ENCODE assay signal across 8 cellular contexts in the genomic region with DNA sequence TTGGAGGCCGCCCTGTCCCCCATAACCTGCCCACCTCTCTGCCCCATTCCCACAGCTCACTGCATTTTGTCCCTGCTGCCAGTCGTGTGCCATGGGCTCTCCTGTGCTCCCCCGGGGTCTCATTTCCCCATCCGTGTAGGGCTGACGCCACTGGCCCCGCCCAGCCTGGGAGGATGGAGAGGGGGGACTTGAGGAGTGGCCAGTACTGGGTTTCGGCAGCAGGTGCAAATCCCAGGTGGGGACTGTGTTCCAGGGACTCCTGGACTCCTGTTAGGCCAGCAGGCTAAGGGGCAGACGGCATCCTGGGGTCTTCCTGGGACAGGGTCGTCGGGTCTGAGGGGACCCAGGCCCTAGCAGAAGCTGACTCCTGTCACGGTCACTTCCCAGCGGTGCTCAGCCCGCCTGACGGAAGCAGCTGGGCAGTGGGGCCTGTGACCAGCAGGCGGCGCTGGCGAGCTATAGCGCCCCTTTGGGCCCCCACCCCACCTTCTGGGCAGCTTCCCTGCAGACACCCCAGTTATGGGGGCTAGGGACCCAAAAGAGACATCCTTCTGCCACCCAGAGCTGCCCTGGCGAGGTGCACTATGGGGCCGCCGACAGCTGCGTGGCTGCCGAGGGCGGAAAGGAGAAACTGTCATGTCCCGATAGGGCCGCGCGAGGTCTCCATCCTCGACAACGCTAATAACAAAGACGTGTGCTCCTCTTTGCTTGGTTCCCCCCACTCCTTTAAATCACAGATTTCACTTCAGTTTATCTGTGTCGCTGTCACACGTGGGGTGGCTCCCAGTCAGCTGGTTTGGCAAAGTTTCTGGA. TPM values are rescaled to one million over a fixed set of nuclear protein-coding genes. Genes with fewer than 3 reads are reported as not detected.
A peak's percentile ranks its signal among the peaks of the same experiment; 100 is the strongest.
DNase-seq lines count a peak whose midpoint lies in the region; ATAC-seq and TF ChIP-seq lines count a peak whose summit lies in the region.

No MANE protein-coding gene starts in this region.

- H3K27me3 Mint-ChIP-seq in activated CD4-positive, alpha-beta T cell treated with anti-CD3 and anti-CD28 coated beads for 36 hours: peaks cover 3% of the 10 kb centered on the region

- no peak for TF ChIP-seq POLR2A in right lobe of liver (IDR thresholded peaks at IDR 0.05)

- peaks cover 10% of the 10 kb centered on the region; the same call in 1 of the 2 replicates for H3F3A ChIP-seq in MM.1S (ENCODE audit: insufficient read depth, low read length)

- DNase-seq in NCI-H1417 (lab: John Stamatoyannopoulos, UW): peak; percentile 43 to 88 (median 85)
- DNase-seq in NCI-H1417 treated with DMSO at 0.1 percent for 48 hours (lab: John Stamatoyannopoulos, UW): no peak
- DNase-seq in MM.1S: peak; percentile 74
- DNase-seq in activated CD4-positive, alpha-beta T cell treated with anti-CD3 and anti-CD28 coated beads for 36 hours: peak; percentile 75
- peak; percentile 70 for DNase-seq in colonic mucosa
- peak; percentile 62 to 75 (median 74) for DNase-seq in right lobe of liver
- DNase-seq in stimulated activated CD4-positive, alpha-beta T cell treated with anti-CD3 and anti-CD28 coated beads, Interleukin-4, amount 100 ng/mL, for 4 hours: peak; percentile 27 to 60

- WGBS in right lobe of liver (ENCODE audit: insufficient coverage, low coverage, low lambda C conversion rate, missing lambda C conversion rate): 0% methylated on average over 3 of the region's 33 CpGs

- peak overlapping the region; percentile 81 for H3K27ac ChIP-seq in MM.1S (ENCODE audit: low read length)
- H3K27ac ChIP-seq in colonic mucosa: no peak overlapping the region
- H3K27ac ChIP-seq in right lobe of liver: peak overlapping the region; percentile 47 to 93 (median 88)

- intact Hi-C loops in activated CD4-positive, alpha-beta T cell treated with anti-CD3 and anti-CD28 coated beads for 36 hours (cut with DNase I, micrococcal nuclease): loop anchor here (1.0 kb wide), 3 partner anchors 61 to 492 kb away; no protein-coding TSS in a partner anchor
- intact Hi-C loops in colonic mucosa (cut with DNase I) (loop anchor here (2.0 to 5.0 kb wide), 2 partner anchors 62 to 425 kb away; no protein-coding TSS in a partner anchor), right lobe of liver (cut with DNase I) (loop anchor here (5.0 to 10.0 kb wide), 3 partner anchors 60 to 428 kb away; no protein-coding TSS in a partner anchor)

- no peaks in the 10 kb centered on the region for H4K20me1 ChIP-seq in MM.1S (ENCODE audit: insufficient read depth, low read length)

- H3K4me1 ChIP-seq in MM.1S (ENCODE audit: low read length) (peaks cover 14% of the 10 kb centered on the region), colonic mucosa (peaks cover 8% of the 10 kb centered on the region), right lobe of liver (peaks cover 0 to 47% (median 23%) of the 10 kb centered on the region in 4 donors)

- H3K4me1 Mint-ChIP-seq in activated CD4-positive, alpha-beta T cell treated with anti-CD3 and anti-CD28 coated beads for 36 hours: peaks cover 5% of the 10 kb centered on the region

- H3K36me3 Mint-ChIP-seq in activated CD4-positive, alpha-beta T cell treated with anti-CD3 and anti-CD28 coated beads for 36 hours (ENCODE audit: low read depth): no peaks in the 10 kb centered on the region

- POLR2A ChIA-PET in activated CD4-positive, alpha-beta T cell treated with anti-CD3 and anti-CD28 coated beads for 36 hours (lab: Charles Lee): no interaction called here

- peak overlapping the region; percentile 91 for H3K4me2 ChIP-seq in MM.1S (ENCODE audit: low read depth, low read length)

- H3K4me3 Mint-ChIP-seq in activated CD4-positive, alpha-beta T cell treated with anti-CD3 and anti-CD28 coated beads for 36 hours: peak overlapping the region; percentile 39

- ATAC-seq in activated CD4-positive, alpha-beta T cell treated with anti-CD3 and anti-CD28 coated beads for 36 hours: peak; percentile 89
- peak; percentile 50 to 60 (median 56) for ATAC-seq in right lobe of liver
- no peak for ATAC-seq in HG03045 (IDR thresholded peaks at IDR 0.05; ENCODE audit: unreplicated experiment)

- H3K9me2 ChIP-seq in MM.1S (replicated peaks; ENCODE audit: insufficient read depth, low read length): no peaks in the 10 kb centered on the region

- H3K4me3 ChIP-seq in MM.1S (ENCODE audit: low read length) (peak overlapping the region; percentile 75), colonic mucosa (peak overlapping the region; percentile 31), right lobe of liver (peak overlapping the region; percentile 40 to 61 (median 60))

- H3K9me3 Mint-ChIP-seq in activated CD4-positive, alpha-beta T cell treated with anti-CD3 and anti-CD28 coated beads for 36 hours (ENCODE audit: low read depth): no peaks in the 10 kb centered on the region

- peak overlapping the region; percentile 25 for H3K27ac Mint-ChIP-seq in activated CD4-positive, alpha-beta T cell treated with anti-CD3 and anti-CD28 coated beads for 36 hours

- peak; percentile 99 for TF ChIP-seq CTCF in MM.1S (IDR thresholded peaks at IDR 0.05; ENCODE audit: low read length)
- peak; percentile 99 for TF ChIP-seq CTCF in colonic mucosa (IDR thresholded peaks at IDR 0.05)
- TF ChIP-seq CTCF in right lobe of liver (IDR thresholded peaks at IDR 0.05): peak; percentile 99 to 100 (median 100)

- H3K9ac ChIP-seq in MM.1S (ENCODE audit: low read length) (peak overlapping the region; percentile 67; the same call in 1 of the 2 replicates), colonic mucosa (ENCODE audit: low read depth in 2 of 2, low read length in 2 of 2) (peak overlapping the region; percentile 44 to 52)

- H3K27me3 ChIP-seq in MM.1S (replicated peaks; ENCODE audit: insufficient read depth, low read length) (no peaks in the 10 kb centered on the region), colonic mucosa (no peaks in the 10 kb centered on the region), right lobe of liver (no peaks in the 10 kb centered on the region)

- peak overlapping the region; percentile 91 for H2AFZ ChIP-seq in MM.1S (ENCODE audit: low read length)

- H3K9me3 ChIP-seq in MM.1S (replicated peaks; ENCODE audit: insufficient read depth, low read length): no peaks in the 10 kb centered on the region
- no peaks in the 10 kb centered on the region for H3K9me3 ChIP-seq in colonic mucosa
- no peaks in the 10 kb centered on the region for H3K9me3 ChIP-seq in right lobe of liver

- CTCF ChIA-PET in activated CD4-positive, alpha-beta T cell treated with anti-CD3 and anti-CD28 coated beads for 36 hours (lab: Charles Lee): interaction anchor here (0.5 to 3.6 kb wide), 40 partner anchors 9 to 492 kb away, joined by 3 to 79 read pairs (median 4); no protein-coding TSS in a partner anchor

- peaks cover 12% of the 10 kb centered on the region; the same call in 1 of the 2 replicates for H3K79me2 ChIP-seq in MM.1S (ENCODE audit: low read length)

- H3K36me3 ChIP-seq in MM.1S (replicated peaks; ENCODE audit: insufficient read depth, low read length): no peaks in the 10 kb centered on the region
- peaks cover 2% of the 10 kb centered on the region for H3K36me3 ChIP-seq in colonic mucosa
- peaks cover 0 to 23% (median 4%) of the 10 kb centered on the region in 4 donors for H3K36me3 ChIP-seq in right lobe of liver

RNA-seq across cellular contexts. Expression of gene MYO7A, which starts 1.0 kb away (rescaled TPM):
- under 1 TPM; 0.23 to 0.48 TPM for total RNA-seq in activated CD4-positive, alpha-beta T cell treated with anti-CD3 and anti-CD28 coated beads for 36 hours
- total RNA-seq in colonic mucosa (1 to 10 TPM; 3.8 to 4.1 TPM), right lobe of liver (10 to 100 TPM; 23.6 to 39.6 (median 32.0) TPM)

RNA-seq across cellular contexts. Expression of gene OMP, which starts 24.4 kb away (rescaled TPM):
- total RNA-seq in activated CD4-positive, alpha-beta T cell treated with anti-CD3 and anti-CD28 coated beads for 36 hours: not detected
- total RNA-seq in colonic mucosa: 10 to 100 TPM in 1 of 2 donors, 1 to 10 TPM in 1; 7.5 to 16.8 TPM
- total RNA-seq in right lobe of liver: 1 to 10 TPM in 5 of 6 experiments, not detected in 1; 1.0 to 4.2 (median 2.0) TPM

Comparison
In these comparisons a context has a peak if more than half of its experiments do, and no peak if none do; other contexts are left out.
1. RNA of gene MYO7A, which starts 1.0 kb away (total RNA-seq): 23.6 to 39.6 TPM in right lobe of liver; 3.8 to 4.1 TPM in colonic mucosa and 0.23 to 0.48 TPM in activated CD4-positive, alpha-beta T cell treated with anti-CD3 and anti-CD28 coated beads for 36 hours; every median in the first group is over 4 times any median in the second.
2. Peak in every context shown above with its lines, with median percentiles within 50 percentile points of each other: H3K4me3 ChIP-seq and CTCF ChIP-seq.